ENCODE assay signal across 19 cellular contexts in genomic region chrX:150517303-150517896, GRCh38. TPM values are rescaled to one million over a fixed set of nuclear protein-coding genes. Genes with fewer than 3 reads are reported as not detected.
A peak's percentile ranks its signal among the peaks of the same experiment; 100 is the strongest.
DNase-seq lines count a peak whose midpoint lies in the region; ATAC-seq and TF ChIP-seq lines count a peak whose summit lies in the region.
"Had no signal": no experiment of that assay in that cellular context is flagged by ENCODE, and none has a peak within 500 bp of the region (broad histone marks: within the 10 kb centered on the region; RNA-seq: fewer than 3 reads in every experiment).

No MANE protein-coding gene starts in this region.

- H3K4me3 ChIP-seq in AG09309 (ENCODE audit: control insufficient read depth, low read depth, low read length) (no peak overlapping the region), fibroblast of mammary gland (ENCODE audit: control insufficient read depth, low read depth, low read length) (no peak overlapping the region), neuronal stem cell (ENCODE audit: low read length in 2 of 2) (no peak overlapping the region), PC-3 (ENCODE audit: low read length) (no peak overlapping the region), adrenal gland (no peak overlapping the region)
- no peak overlapping the region for H3K4me3 ChIP-seq in CD8-positive, alpha-beta memory T cell (ENCODE audit: low read length)
- H3K4me3 ChIP-seq: A549 had no signal

- no peak for TF ChIP-seq POLR2A in adrenal gland (IDR thresholded peaks at IDR 0.05)

- H3K4me3 Mint-ChIP-seq in CD8-positive, alpha-beta memory T cell = no peak overlapping the region
- H3K4me3 Mint-ChIP-seq in chondrocyte (ENCODE audit: unreplicated experiment) = no peak overlapping the region

- CTCF ChIA-PET in CD8-positive, alpha-beta memory T cell (lab: Charles Lee) = no interaction called here
- CTCF ChIA-PET in PC-3 (lab: Charles Lee) = no interaction called here

- no peaks in the 10 kb centered on the region for H3K9me3 Mint-ChIP-seq in CD8-positive, alpha-beta memory T cell
- H3K9me3 Mint-ChIP-seq in chondrocyte (ENCODE audit: low read depth) = no peaks in the 10 kb centered on the region

- no peaks in the 10 kb centered on the region for H3K79me2 ChIP-seq in PC-3 (ENCODE audit: low read length)

- H3K23ac ChIP-seq in neuronal stem cell (ENCODE audit: low read depth, low read length, poor library complexity) = no peak overlapping the region

- no peaks in the 10 kb centered on the region for H3K9me3 ChIP-seq in neuronal stem cell (replicated peaks in 1 of 2; ENCODE audit: control insufficient read depth in 2 of 2, insufficient read depth in 1 of 2, low read depth in 1 of 2, low read length in 2 of 2)
- H3K9me3 ChIP-seq in CD8-positive, alpha-beta memory T cell (ENCODE audit: low read length) = no peaks in the 10 kb centered on the region
- no peaks in the 10 kb centered on the region for H3K9me3 ChIP-seq in PC-3 (ENCODE audit: low read length)
- no peaks in the 10 kb centered on the region for H3K9me3 ChIP-seq in adrenal gland (replicated peaks in 1 of 3)
- H3K9me3 ChIP-seq: A549 had no signal

- peak overlapping the region; percentile 27 for H3K18ac ChIP-seq in neuronal stem cell (ENCODE audit: low read length)

- no peak for ATAC-seq in PC-3
- ATAC-seq: A549, HCT116, left ventricle myocardium superior had no signal

- no peaks in the 10 kb centered on the region for H3K36me3 ChIP-seq in neuronal stem cell (replicated peaks in 1 of 2; ENCODE audit: control insufficient read depth in 2 of 2, insufficient read depth in 2 of 2, low read length in 2 of 2)
- no peaks in the 10 kb centered on the region for H3K36me3 ChIP-seq in CD8-positive, alpha-beta memory T cell (ENCODE audit: insufficient read depth, low read length)
- no peaks in the 10 kb centered on the region for H3K36me3 ChIP-seq in PC-3 (ENCODE audit: low read depth, low read length)
- no peaks in the 10 kb centered on the region for H3K36me3 ChIP-seq in adrenal gland (replicated peaks in 1 of 2)

- POLR2A ChIA-PET in CD8-positive, alpha-beta memory T cell (lab: Charles Lee) = no interaction called here
- POLR2A ChIA-PET in PC-3 (lab: Charles Lee; ENCODE audit: unreplicated experiment) = no interaction called here

- no peaks in the 10 kb centered on the region for H3K4me1 Mint-ChIP-seq in CD8-positive, alpha-beta memory T cell
- no peaks in the 10 kb centered on the region for H3K4me1 Mint-ChIP-seq in chondrocyte (ENCODE audit: low read depth)

- peak overlapping the region; percentile 26 for H4K91ac ChIP-seq in neuronal stem cell (ENCODE audit: low read depth, low read length, poor library complexity)

- peak overlapping the region; percentile 51 for H2AFZ ChIP-seq in neuronal stem cell (ENCODE audit: low read length)
- no peak overlapping the region for H2AFZ ChIP-seq in PC-3 (ENCODE audit: low read length)

- TF ChIP-seq CTCF in AG09309 (IDR thresholded peaks at IDR 0.05; ENCODE audit: control insufficient read depth, insufficient read depth, low read depth, low read length, missing control alignments) (no peak), fibroblast of mammary gland (conservative IDR thresholded peaks at IDR 0.05; ENCODE audit: control insufficient read depth, insufficient read depth, low read depth, low read length) (no peak), PC-3 (conservative IDR thresholded peaks at IDR 0.05; ENCODE audit: low read depth, low read length) (no peak), adrenal gland (IDR thresholded peaks at IDR 0.05) (no peak), chondrocyte (IDR thresholded peaks at IDR 0.05) (no peak)

- H3K79me1 ChIP-seq in neuronal stem cell (ENCODE audit: low read depth, low read length) = no peaks in the 10 kb centered on the region

- peaks cover 0 to 2% (median 0%) of the 10 kb centered on the region in 3 donors for H3K36me3 Mint-ChIP-seq in CD8-positive, alpha-beta memory T cell
- H3K36me3 Mint-ChIP-seq in chondrocyte (ENCODE audit: low read depth) = no peaks in the 10 kb centered on the region

- H2BK12ac ChIP-seq in neuronal stem cell (ENCODE audit: low read length) = no peak overlapping the region

- H4K8ac ChIP-seq in neuronal stem cell (ENCODE audit: low read depth, low read length) = no peak overlapping the region

- peaks cover 0 to 5% of the 10 kb centered on the region in 2 donors for H3K27me3 Mint-ChIP-seq in CD8-positive, alpha-beta memory T cell
- no peaks in the 10 kb centered on the region for H3K27me3 Mint-ChIP-seq in chondrocyte (ENCODE audit: low read depth)

- H3K14ac ChIP-seq in neuronal stem cell (ENCODE audit: low read length) = no peak overlapping the region

- no peak overlapping the region for H2AK5ac ChIP-seq in neuronal stem cell (ENCODE audit: low read depth, low read length)

- no peak overlapping the region for H3K4me2 ChIP-seq in neuronal stem cell (ENCODE audit: insufficient read depth, low read length, poor library complexity, severe bottlenecking)
- no peak overlapping the region for H3K4me2 ChIP-seq in PC-3 (ENCODE audit: low read length)
- H3K4me2 ChIP-seq: A549 had no signal

- BruUV-seq in PC-3 (replicated peaks; lab: Mats Ljungman, UMichigan) = no TSS peak

- no peak overlapping the region for H3K4ac ChIP-seq in neuronal stem cell (ENCODE audit: low read length)

- H4K20me1 ChIP-seq in PC-3 (ENCODE audit: low read length) = no peaks in the 10 kb centered on the region

- H3K27me3 ChIP-seq in neuronal stem cell (ENCODE audit: control insufficient read depth in 3 of 3, insufficient read depth in 3 of 3, low read depth in 1 of 3, low read length in 3 of 3) (peaks cover 0 to 3% (median 0%) of the 10 kb centered on the region in 3 experiments), PC-3 (ENCODE audit: low read length) (no peaks in the 10 kb centered on the region), adrenal gland (no peaks in the 10 kb centered on the region)
- H3K27me3 ChIP-seq in CD8-positive, alpha-beta memory T cell (ENCODE audit: insufficient read depth, low read length, poor library complexity, severe bottlenecking) = no peaks in the 10 kb centered on the region

- H2BK15ac ChIP-seq in neuronal stem cell (ENCODE audit: low read length) = no peak overlapping the region

- WGBS in neuronal stem cell (ENCODE audit: extremely low coverage in 2 of 2, insufficient read length in 2 of 2, insufficient replicate concordance in 1 of 2), 2 donors = no CpG with 5 or more reads among the region's 4 CpGs
- 40 to 89% (median 57%) methylated on average over 2 to 4 of the region's 4 CpGs for WGBS in adrenal gland, 4 donors

- intact Hi-C loops in PC-3 (cut with micrococcal nuclease) (no loop called here), adrenal gland (cut with DNase I) (no loop called here)

- H3K9ac ChIP-seq in neuronal stem cell (ENCODE audit: low read depth, low read length, poor library complexity) (no peak overlapping the region), PC-3 (ENCODE audit: low read length) (no peak overlapping the region)

- no peak overlapping the region for H2BK5ac ChIP-seq in neuronal stem cell (ENCODE audit: low read length)

- H3K9me2 ChIP-seq in PC-3 (replicated peaks; ENCODE audit: low read length) = no peaks in the 10 kb centered on the region

- no peaks in the 10 kb centered on the region for H3F3A ChIP-seq in PC-3 (ENCODE audit: low read length, unreplicated experiment)

- peaks cover 0 to 2% of the 10 kb centered on the region in 2 donors for H3K4me1 ChIP-seq in neuronal stem cell (ENCODE audit: control insufficient read depth in 2 of 2, insufficient read depth in 1 of 2, low read depth in 1 of 2, low read length in 2 of 2)
- no peaks in the 10 kb centered on the region for H3K4me1 ChIP-seq in CD8-positive, alpha-beta memory T cell (ENCODE audit: insufficient read depth, low read length)
- no peaks in the 10 kb centered on the region for H3K4me1 ChIP-seq in PC-3 (ENCODE audit: insufficient read depth, low read length)
- H3K4me1 ChIP-seq in adrenal gland (replicated peaks in 1 of 2) = no peaks in the 10 kb centered on the region
- H3K4me1 ChIP-seq: A549 had no signal

- DNase-seq in AG09309 (ENCODE audit: low read depth) (peak; percentile 25), NCI-H82 (lab: John Stamatoyannopoulos, UW) (peak; percentile 84), fibroblast of mammary gland (ENCODE audit: low read depth) (peak; percentile 77), neuronal stem cell (ENCODE audit: low spot score) (no peak), PC-3 (no peak), adrenal gland (no peak), chondrocyte (ENCODE audit: low spot score) (no peak)
- DNase-seq in CD8-positive, alpha-beta memory T cell = no peak
- DNase-seq: activated effector memory CD4-positive, alpha-beta T cell treated with anti-CD3 and anti-CD28 coated beads, Interleukin-2, amount 50 U/mL, for 16 hours; amygdala; caudate nucleus; DMS79 treated with DMSO at 0.1 percent for 48 hours; erythroblast; left ventricle myocardium superior; NCI-H1092; NCI-H446 treated with DMSO at 0.1 percent for 48 hours; stimulated activated CD8-positive, alpha-beta memory T cell treated with anti-CD3 and anti-CD28 coated beads, Interleukin-4, amount 100 ng/mL, for 48 hours had no signal

- H3K27ac ChIP-seq in neuronal stem cell (replicated peaks; ENCODE audit: low read length) (no peak overlapping the region), PC-3 (ENCODE audit: low read length) (no peak overlapping the region), adrenal gland (no peak overlapping the region)
- H3K27ac ChIP-seq in CD8-positive, alpha-beta memory T cell (ENCODE audit: low read depth, low read length) = no peak overlapping the region
- H3K27ac ChIP-seq: A549 had no signal

- no peak overlapping the region for H2BK120ac ChIP-seq in neuronal stem cell (ENCODE audit: low read depth, low read length)

- peak overlapping the region in 1 of 8 donors; percentile 48 for H3K27ac Mint-ChIP-seq in CD8-positive, alpha-beta memory T cell
- H3K27ac Mint-ChIP-seq in chondrocyte (ENCODE audit: unreplicated experiment) = no peak overlapping the region

RNA-seq across cellular contexts. Expression of gene MTM1, which starts 51.0 kb away (rescaled TPM):
- polyA plus RNA-seq in neuronal stem cell (2013, experiment 1 of 2) = 4.0 TPM
- 3.9 TPM for polyA plus RNA-seq in neuronal stem cell (2013, experiment 2 of 2)
- 10 to 100 TPM; 16.6 to 19.5 TPM for total RNA-seq in CD8-positive, alpha-beta memory T cell
- polyA plus RNA-seq in CD8-positive, alpha-beta memory T cell = 13.6 TPM
- 5.5 and 13.7 TPM in 2 replicates for total RNA-seq in PC-3 (2014; rRNA removed)
- total RNA-seq in adrenal gland = 10 to 100 TPM; 15.4 to 31.4 (median 26.3) TPM
- 10 to 100 TPM in 1 of 3 donors, 1 to 10 TPM in 2; 4.1 to 31.4 (median 5.4) TPM for polyA plus RNA-seq in adrenal gland
- total RNA-seq in chondrocyte = 9.3 to 11.0 TPM (median 10.1 TPM) in 3 replicates

Comparison
In these comparisons a context has a peak if more than half of its experiments do, and no peak if none do; other contexts are left out.
1. DNase-seq: peak in AG09309 (single experiment), NCI-H82 (single experiment) and fibroblast of mammary gland (single experiment); none in neuronal stem cell (single experiment), CD8-positive, alpha-beta memory T cell (0 of 5), PC-3 (single experiment), adrenal gland (0 of 7) and chondrocyte (single experiment).